Comparison of ENCODE assay signal across 35 cellular contexts in genomic region chr1:111831153-111831552, GRCh38.
"Had no signal": no experiment of that assay in that cellular context is flagged by ENCODE, and none has a peak within 500 bp of the region (broad histone marks: within the 10 kb centered on the region; RNA-seq: fewer than 3 reads in every experiment).

No MANE protein-coding gene starts in this region.

- DNase-seq: Karpas-422, Kasumi-1, MG63, MM.1S, MV-4-11, NCI-H1048, NCI-H1092, NCI-H1092 treated with DMSO at 0.1 percent for 48 hours, NCI-H1105, NCI-H1105 treated with DMSO at 0.1 percent for 48 hours, NCI-H1417, NCI-H1417 treated with DMSO at 0.1 percent for 48 hours, NCI-H1436, NCI-H1436 treated with DMSO at 0.1 percent for 48 hours, NCI-H146, NCI-H1694, NCI-H1694 treated with DMSO at 0.1 percent for 48 hours, NCI-H187, NCI-H187 treated with DMSO at 0.1 percent for 48 hours, NCI-H1930, NCI-H2029, NCI-H2029 treated with DMSO at 0.1 percent for 48 hours, NCI-H2081, NCI-H2081 treated with DMSO at 0.1 percent for 48 hours, NCI-H2107, NCI-H2171, NCI-H2171 treated with DMSO at 0.1 percent for 48 hours, NCI-H2227 treated with DMSO at 0.1 percent for 48 hours, NCI-H226, NCI-H345, NCI-H446, NCI-H446 treated with DMSO at 0.1 percent for 48 hours, NCI-H510A, NCI-H510A treated with DMSO at 0.1 percent for 48 hours had no signal

- H3K36me3 ChIP-seq: MG63 had no signal

- H3K27me3 ChIP-seq: MG63 had no signal

- H3K9me3 ChIP-seq: MG63 had no signal

- H3K4me3 ChIP-seq: MG63 had no signal

- H3K27ac ChIP-seq: KMS-11 had no signal
